16 cellular contexts compared by ENCODE assay signal in the genomic region with DNA sequence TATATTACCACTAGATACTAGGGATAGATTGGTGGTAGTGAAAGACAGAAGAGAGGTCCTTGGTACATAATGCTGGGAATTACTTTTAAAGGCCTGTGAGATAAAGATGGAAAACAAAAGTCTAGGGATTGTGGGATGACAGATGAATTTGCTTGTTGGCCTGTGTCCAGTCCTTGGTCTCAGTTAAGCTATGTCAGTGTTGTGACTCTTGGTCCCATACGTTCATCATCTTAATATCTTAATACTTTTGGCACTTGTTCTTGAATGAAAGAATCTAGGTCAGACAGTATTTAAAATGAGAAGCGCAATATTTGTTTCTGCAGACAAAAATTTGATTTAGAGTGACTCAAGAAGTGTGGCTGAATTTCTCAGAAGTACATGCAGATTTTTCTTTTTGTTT. TPM values are rescaled to one million over a fixed set of nuclear protein-coding genes. Genes with fewer than 3 reads are reported as not detected.
A peak's percentile ranks its signal among the peaks of the same experiment; 100 is the strongest.
DNase-seq lines count a peak whose midpoint lies in the region; ATAC-seq, FAIRE-seq and TF ChIP-seq lines count a peak whose summit lies in the region.
"Had no signal": no experiment of that assay in that cellular context is flagged by ENCODE, and none has a peak within 500 bp of the region (broad histone marks: within the 10 kb centered on the region; RNA-seq: fewer than 3 reads in every experiment).

No MANE protein-coding gene starts in this region.

- H3K27ac ChIP-seq in CD8-positive, alpha-beta T cell (ENCODE audit: low read depth, low read length), result no peak overlapping the region
- H3K27ac ChIP-seq in MM.1S (ENCODE audit: low read length) (no peak overlapping the region), Karpas-422 (ENCODE audit: low read length) (no peak overlapping the region)
- H3K27ac ChIP-seq: cardiac muscle cell, KMS-11, suprapubic skin, VCaP had no signal

- H3K27ac Mint-ChIP-seq in CD8-positive, alpha-beta T cell, result peak overlapping the region; percentile 75
- H3K27ac Mint-ChIP-seq in activated naive CD8-positive, alpha-beta T cell, result peak overlapping the region; percentile 64
- peak overlapping the region in 9 of 10 donors; percentile 25 to 84 (median 63) for H3K27ac Mint-ChIP-seq in naive thymus-derived CD8-positive, alpha-beta T cell

- H3K9me3 Mint-ChIP-seq in CD8-positive, alpha-beta T cell, result no peaks in the 10 kb centered on the region
- no peaks in the 10 kb centered on the region for H3K9me3 Mint-ChIP-seq in activated naive CD8-positive, alpha-beta T cell (ENCODE audit: low read depth)
- H3K9me3 Mint-ChIP-seq in naive thymus-derived CD8-positive, alpha-beta T cell, result no peaks in the 10 kb centered on the region

- no peaks in the 10 kb centered on the region for H3K9me3 ChIP-seq in CD8-positive, alpha-beta T cell (ENCODE audit: low read length)
- no peaks in the 10 kb centered on the region for H3K9me3 ChIP-seq in MM.1S (replicated peaks; ENCODE audit: insufficient read depth, low read length)
- no peaks in the 10 kb centered on the region for H3K9me3 ChIP-seq in Karpas-422 (ENCODE audit: low read length)
- H3K9me3 ChIP-seq: suprapubic skin had no signal

- H3F3A ChIP-seq in MM.1S (ENCODE audit: insufficient read depth, low read length), result peaks cover 18% of the 10 kb centered on the region; the same call in 1 of the 2 replicates

- peaks cover 36% of the 10 kb centered on the region for H4K20me1 ChIP-seq in MM.1S (ENCODE audit: insufficient read depth, low read length)
- peaks cover 68% of the 10 kb centered on the region for H4K20me1 ChIP-seq in Karpas-422 (ENCODE audit: insufficient read depth, low read depth, low read length)

- H3K27me3 Mint-ChIP-seq in CD8-positive, alpha-beta T cell (ENCODE audit: low read depth), result no peaks in the 10 kb centered on the region
- no peaks in the 10 kb centered on the region for H3K27me3 Mint-ChIP-seq in activated naive CD8-positive, alpha-beta T cell
- H3K27me3 Mint-ChIP-seq in naive thymus-derived CD8-positive, alpha-beta T cell, result no peaks in the 10 kb centered on the region

- H3K4me3 Mint-ChIP-seq in CD8-positive, alpha-beta T cell, result peak overlapping the region; percentile 9
- peak overlapping the region; percentile 70 for H3K4me3 Mint-ChIP-seq in activated naive CD8-positive, alpha-beta T cell
- peak overlapping the region in 6 of 10 donors; percentile 18 to 50 (median 23) for H3K4me3 Mint-ChIP-seq in naive thymus-derived CD8-positive, alpha-beta T cell

- H3K4me2 ChIP-seq in MM.1S (ENCODE audit: low read depth, low read length), result no peak overlapping the region
- no peak overlapping the region for H3K4me2 ChIP-seq in Karpas-422 (ENCODE audit: low read depth, low read length, poor library complexity, severe bottlenecking)
- H3K4me2 ChIP-seq: KMS-11 had no signal

- intact Hi-C loops in CD8-positive, alpha-beta T cell (cut with DNase I, micrococcal nuclease), result loop anchor here in 1 of 2 experiments (10.0 kb wide), 5 partner anchors 365 to 1815 kb away; a partner anchor contains a TSS

- CTCF ChIA-PET in CD8-positive, alpha-beta T cell (lab: Charles Lee), result interaction anchor here (0.7 kb wide), 1 partner anchor 132 kb away, joined by 3 read pairs; no protein-coding TSS in a partner anchor

- peak; percentile 23 for FAIRE-seq in H54 (lab: Jason Lieb, UNC)

- H3K9ac ChIP-seq in MM.1S (ENCODE audit: low read length), result no peak overlapping the region
- no peak overlapping the region for H3K9ac ChIP-seq in Karpas-422 (ENCODE audit: low read length)
- H3K9ac ChIP-seq: KMS-11 had no signal

- H3K4me3 ChIP-seq in CD8-positive, alpha-beta T cell (ENCODE audit: low read depth, low read length), result no peak overlapping the region
- no peak overlapping the region for H3K4me3 ChIP-seq in MM.1S (ENCODE audit: low read length)
- no peak overlapping the region for H3K4me3 ChIP-seq in Karpas-422 (ENCODE audit: low read length)
- H3K4me3 ChIP-seq: cardiac muscle cell, lung, suprapubic skin had no signal

- TF ChIP-seq POLR2A in H54 (IDR thresholded peaks at IDR 0.05; ENCODE audit: low read depth, low read length), result no peak

- peaks cover 67% of the 10 kb centered on the region for H3K36me3 ChIP-seq in CD8-positive, alpha-beta T cell (ENCODE audit: insufficient read depth, low read length)
- no peaks in the 10 kb centered on the region; the same call in 1 of the 2 replicates for H3K36me3 ChIP-seq in MM.1S (replicated peaks; ENCODE audit: insufficient read depth, low read length)
- peaks cover 92% of the 10 kb centered on the region for H3K36me3 ChIP-seq in Karpas-422 (ENCODE audit: insufficient read depth, low read length)

- H2AFZ ChIP-seq in MM.1S (ENCODE audit: low read length) (no peak overlapping the region), Karpas-422 (ENCODE audit: low read length) (no peak overlapping the region)

- no peaks in the 10 kb centered on the region for H3K27me3 ChIP-seq in CD8-positive, alpha-beta T cell (ENCODE audit: insufficient read depth, low read length)
- H3K27me3 ChIP-seq in MM.1S (replicated peaks; ENCODE audit: insufficient read depth, low read length) (no peaks in the 10 kb centered on the region), Karpas-422 (ENCODE audit: low read length) (no peaks in the 10 kb centered on the region)
- H3K27me3 ChIP-seq: cardiac muscle cell, suprapubic skin had no signal

- POLR2A ChIA-PET in CD8-positive, alpha-beta T cell (lab: Charles Lee), result interaction anchor here (0.6 kb wide), 1 partner anchor 279 kb away, joined by 3 read pairs; no protein-coding TSS in a partner anchor
- POLR2A ChIA-PET in naive thymus-derived CD8-positive, alpha-beta T cell (lab: Charles Lee), result interaction anchor here (0.7 to 0.9 kb wide), 2 partner anchors 8 to 121 kb away, joined by 3 to 4 read pairs; no protein-coding TSS in a partner anchor

- H3K79me2 ChIP-seq in MM.1S (ENCODE audit: low read length), result peaks cover 68% of the 10 kb centered on the region
- peaks cover 50% of the 10 kb centered on the region for H3K79me2 ChIP-seq in Karpas-422 (ENCODE audit: low read length)

- peaks cover 45% of the 10 kb centered on the region for H3K4me1 ChIP-seq in CD8-positive, alpha-beta T cell (ENCODE audit: insufficient read depth, low read length)
- H3K4me1 ChIP-seq in MM.1S (ENCODE audit: low read length) (no peaks in the 10 kb centered on the region; the same call in 1 of the 2 replicates), Karpas-422 (ENCODE audit: low read length) (peaks cover 36% of the 10 kb centered on the region)

- H3K36me3 Mint-ChIP-seq in CD8-positive, alpha-beta T cell, result peaks cover 94% of the 10 kb centered on the region
- H3K36me3 Mint-ChIP-seq in activated naive CD8-positive, alpha-beta T cell, result peaks cover 44% of the 10 kb centered on the region
- peaks cover 3 to 99% (median 43%) of the 10 kb centered on the region in 3 donors for H3K36me3 Mint-ChIP-seq in naive thymus-derived CD8-positive, alpha-beta T cell

- H3K9me2 ChIP-seq in MM.1S (replicated peaks; ENCODE audit: insufficient read depth, low read length) (no peaks in the 10 kb centered on the region), Karpas-422 (replicated peaks; ENCODE audit: insufficient read depth, low read length) (no peaks in the 10 kb centered on the region)

- DNase-seq in CD8-positive, alpha-beta T cell, result no peak
- DNase-seq in H54 (ENCODE audit: insufficient read length, low spot score) (no peak), MM.1S (no peak), Karpas-422 (no peak), globus pallidus (ENCODE audit: low spot score) (no peak)
- no peak for DNase-seq in naive thymus-derived CD8-positive, alpha-beta T cell
- DNase-seq: GDM1; NCI-H1105; NCI-H510A; stimulated activated CD4-positive, alpha-beta T cell treated with anti-CD3 and anti-CD28 coated beads, Interleukin-2, amount 100 ng/mL, for 24 hours had no signal

- H3K4me1 Mint-ChIP-seq in CD8-positive, alpha-beta T cell (ENCODE audit: low read depth), result peaks cover 65% of the 10 kb centered on the region
- peaks cover 68% of the 10 kb centered on the region for H3K4me1 Mint-ChIP-seq in activated naive CD8-positive, alpha-beta T cell (ENCODE audit: low read depth)
- peaks cover 22 to 66% (median 61%) of the 10 kb centered on the region in 4 donors for H3K4me1 Mint-ChIP-seq in naive thymus-derived CD8-positive, alpha-beta T cell

- ATAC-seq in CD8-positive, alpha-beta T cell, result no peak
- no peak for ATAC-seq in naive thymus-derived CD8-positive, alpha-beta T cell

- no peak for TF ChIP-seq CTCF in CD8-positive, alpha-beta T cell (IDR thresholded peaks at IDR 0.05)
- no peak for TF ChIP-seq CTCF in MM.1S (IDR thresholded peaks at IDR 0.05; ENCODE audit: low read length)

RNA-seq across cellular contexts. Expression of a gene that starts 7.6 kb away (rescaled TPM):
- 1,000 to 10,000 TPM; 1,826 to 1,914 TPM for total RNA-seq in CD8-positive, alpha-beta T cell
- 1,000 to 10,000 TPM; 1,607 to 1,641 TPM for total RNA-seq in naive thymus-derived CD8-positive, alpha-beta T cell
- 1,000 to 10,000 TPM; 3,250 to 3,560 (median 3,276) TPM for polyA plus RNA-seq in naive thymus-derived CD8-positive, alpha-beta T cell
- total RNA-seq in Karpas-422 (2014; rRNA removed; shearing (Covaris generic); ENCODE audit: low replicate concordance), result 2,490 and 3,153 TPM in 2 replicates

RNA-seq across cellular contexts. Expression of a gene that starts 54.5 kb away (rescaled TPM):
- 1 to 10 TPM in 1 of 2 experiments, under 1 TPM in 1; 0.25 to 1.2 TPM for total RNA-seq in CD8-positive, alpha-beta T cell
- total RNA-seq in naive thymus-derived CD8-positive, alpha-beta T cell, result 1 to 10 TPM; 1.8 TPM
- polyA plus RNA-seq in naive thymus-derived CD8-positive, alpha-beta T cell, result under 1 TPM; 0.18 to 0.99 (median 0.33) TPM
- total RNA-seq in Karpas-422 (2014; rRNA removed; shearing (Covaris generic); ENCODE audit: low replicate concordance), result 11.4 and 37.1 TPM in 2 replicates

Comparison
In these comparisons a context has a peak if more than half of its experiments do, and no peak if none do; other contexts are left out.
1. H3K4me3 Mint-ChIP-seq: peak in every context shown above with its lines; median percentile 70 in activated naive CD8-positive, alpha-beta T cell; 23 in naive thymus-derived CD8-positive, alpha-beta T cell; 9 in CD8-positive, alpha-beta T cell.